ENCODE assay signal across 1 cellular context in the genomic region with DNA sequence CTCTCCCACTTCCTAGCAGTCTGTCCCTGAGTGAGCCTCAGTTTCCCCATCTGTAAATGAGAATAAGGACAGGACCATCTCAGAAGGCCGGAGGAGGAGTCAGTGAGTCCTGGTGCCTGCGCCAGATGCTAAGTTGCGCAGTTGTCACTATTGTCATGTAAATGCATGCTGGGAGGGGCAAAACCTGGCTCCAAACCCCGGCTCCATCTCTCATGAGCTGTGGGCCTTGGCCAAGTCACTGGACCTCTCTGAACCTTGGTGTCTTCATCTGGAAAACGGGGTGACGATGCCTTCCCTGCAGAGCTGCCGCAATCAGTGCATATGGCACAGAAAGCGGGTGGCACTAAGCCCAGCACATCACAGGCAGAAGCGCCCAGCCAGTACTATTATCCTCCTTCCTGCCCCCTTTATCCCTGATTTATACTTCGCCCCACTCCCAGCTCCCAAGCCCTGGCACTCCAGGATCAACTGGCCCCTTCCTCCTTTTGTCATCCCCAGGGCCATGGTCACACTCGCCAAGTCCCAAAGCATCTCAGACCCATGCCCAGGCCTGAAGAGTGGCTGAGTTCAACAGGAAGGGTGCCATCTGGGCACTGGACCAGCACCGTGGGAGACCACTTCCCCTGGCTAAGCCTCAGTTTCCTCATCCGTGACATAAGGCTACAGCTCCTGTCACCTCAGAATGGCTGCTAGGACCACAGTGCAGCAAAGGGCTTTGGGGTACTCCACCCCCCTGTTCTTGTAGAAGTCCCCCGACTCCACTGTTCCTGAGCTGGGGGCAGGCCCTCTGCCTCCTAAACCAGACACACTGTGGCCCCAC.
TF ChIP-seq lines count a peak whose summit lies in the region.

No MANE protein-coding gene starts in this region.

TF ChIP-seq in K562, 482 proteins besides CTCF, POLR2A, EP300 and RAD21:
- TF ChIP-seq KDM5B (IDR thresholded peaks at IDR 0.05; ENCODE audit: insufficient replicate concordance, low read depth, low read length) (peak; percentile 5), BCOR (IDR thresholded peaks at IDR 0.05) (peak; percentile 54), SETDB1 (IDR thresholded peaks at IDR 0.05; ENCODE audit: low read length) (peak; percentile 11), NRF1 (conservative IDR thresholded peaks at IDR 0.05 in 1 of 2, IDR thresholded peaks at IDR 0.05 in 1 of 2) (peak; percentile 53 to 64; a peak in 3 of 4 replicates), EZH2 (IDR thresholded peaks at IDR 0.05; ENCODE audit: borderline replicate concordance, low read depth, low read length) (peak; percentile 24; the same call in 1 of the 2 replicates), SOX6 (IDR thresholded peaks at IDR 0.05) (0 out of 2 replicates have a peak, but pooled peaks have one; percentile 25), ZFP36 (IDR thresholded peaks at IDR 0.05; ENCODE audit: low read depth, low read length, partially characterized antibody) (peak; percentile 28), KDM4B (IDR thresholded peaks at IDR 0.05; ENCODE audit: borderline replicate concordance in 2 of 2, low read depth in 1 of 2) (no peak), TCF3 (CRISPR knock-in tag; IDR thresholded peaks at IDR 0.05) (no peak), SIN3A (IDR thresholded peaks at IDR 0.05; ENCODE audit: borderline replicate concordance in 2 of 2, control insufficient read depth in 1 of 2, low read depth in 2 of 2, low read length in 2 of 2) (no peak), L3MBTL2 (IDR thresholded peaks at IDR 0.05) (no peak)
- TF ChIP-seq, protein P1, sequence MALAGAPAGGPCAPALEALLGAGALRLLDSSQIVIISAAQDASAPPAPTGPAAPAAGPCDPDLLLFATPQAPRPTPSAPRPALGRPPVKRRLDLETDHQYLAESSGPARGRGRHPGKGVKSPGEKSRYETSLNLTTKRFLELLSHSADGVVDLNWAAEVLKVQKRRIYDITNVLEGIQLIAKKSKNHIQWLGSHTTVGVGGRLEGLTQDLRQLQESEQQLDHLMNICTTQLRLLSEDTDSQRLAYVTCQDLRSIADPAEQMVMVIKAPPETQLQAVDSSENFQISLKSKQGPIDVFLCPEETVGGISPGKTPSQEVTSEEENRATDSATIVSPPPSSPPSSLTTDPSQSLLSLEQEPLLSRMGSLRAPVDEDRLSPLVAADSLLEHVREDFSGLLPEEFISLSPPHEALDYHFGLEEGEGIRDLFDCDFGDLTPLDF (CRISPR knock-in tag; IDR thresholded peaks at IDR 0.05): no peak
